25 cellular contexts compared by ENCODE assay signal in genomic region chr1:206918076-206918475, GRCh38. TPM values are rescaled to one million over a fixed set of nuclear protein-coding genes. Genes with fewer than 3 reads are reported as not detected.
DNase-seq lines count a peak whose midpoint lies in the region; ATAC-seq and TF ChIP-seq lines count a peak whose summit lies in the region.
"Had no signal": no experiment of that assay in that cellular context is flagged by ENCODE, and none has a peak within 500 bp of the region (broad histone marks: within the 10 kb centered on the region; RNA-seq: fewer than 3 reads in every experiment).

No MANE protein-coding gene starts in this region.

- no peak for TF ChIP-seq CTCF in CD8-positive, alpha-beta T cell (IDR thresholded peaks at IDR 0.05)
- TF ChIP-seq CTCF in natural killer cell (IDR thresholded peaks at IDR 0.05) = no peak

- no peaks in the 10 kb centered on the region for H3K9me3 Mint-ChIP-seq in activated CD4-positive, alpha-beta T cell treated with anti-CD3 and anti-CD28 coated beads, Interleukin-2, amount 10 ng/mL, durations not matched to agents 7 days and 5 days
- H3K9me3 Mint-ChIP-seq in CD8-positive, alpha-beta T cell = no peaks in the 10 kb centered on the region
- H3K9me3 Mint-ChIP-seq in activated CD4-positive, alpha-beta memory T cell treated with anti-CD3 and anti-CD28 coated beads, Interleukin-2, amount 10 ng/mL, durations not matched to agents 7 days and 5 days = no peaks in the 10 kb centered on the region
- H3K9me3 Mint-ChIP-seq in natural killer cell = no peaks in the 10 kb centered on the region
- H3K9me3 Mint-ChIP-seq: central memory CD8-positive, alpha-beta T cell had no signal

- H3K27ac ChIP-seq in CD8-positive, alpha-beta T cell (ENCODE audit: low read depth, low read length) = peak overlapping the region; percentile 46
- H3K27ac ChIP-seq: A549, dorsolateral prefrontal cortex, epithelial cell of prostate, right atrium auricular region, suprapubic skin had no signal

- peaks cover 64% of the 10 kb centered on the region for H3K36me3 Mint-ChIP-seq in activated CD4-positive, alpha-beta T cell treated with anti-CD3 and anti-CD28 coated beads, Interleukin-2, amount 10 ng/mL, durations not matched to agents 7 days and 5 days (ENCODE audit: low read depth)
- peaks cover 83% of the 10 kb centered on the region for H3K36me3 Mint-ChIP-seq in CD8-positive, alpha-beta T cell
- H3K36me3 Mint-ChIP-seq in activated CD4-positive, alpha-beta memory T cell treated with anti-CD3 and anti-CD28 coated beads, Interleukin-2, amount 10 ng/mL, durations not matched to agents 7 days and 5 days (ENCODE audit: low read depth) = peaks cover 64% of the 10 kb centered on the region
- peaks cover 8% of the 10 kb centered on the region for H3K36me3 Mint-ChIP-seq in natural killer cell

- H3K27me3 ChIP-seq in CD8-positive, alpha-beta T cell (ENCODE audit: insufficient read depth, low read length) = no peaks in the 10 kb centered on the region
- H3K27me3 ChIP-seq: right atrium auricular region had no signal

- H3K9me3 ChIP-seq in CD8-positive, alpha-beta T cell (ENCODE audit: low read length) = no peaks in the 10 kb centered on the region
- H3K9me3 ChIP-seq: A549, mucosa of descending colon, right atrium auricular region, suprapubic skin had no signal

- ATAC-seq in CD8-positive, alpha-beta T cell = no peak
- ATAC-seq in natural killer cell (no peak), GM21723 (IDR thresholded peaks at IDR 0.05; ENCODE audit: unreplicated experiment) (no peak)
- ATAC-seq: A549, mucosa of descending colon, PC-3 had no signal

- H3K4me1 ChIP-seq in CD8-positive, alpha-beta T cell (ENCODE audit: insufficient read depth, low read length) = peaks cover 57% of the 10 kb centered on the region
- H3K4me1 ChIP-seq: A549 had no signal

- H3K27me3 Mint-ChIP-seq in activated CD4-positive, alpha-beta T cell treated with anti-CD3 and anti-CD28 coated beads, Interleukin-2, amount 10 ng/mL, durations not matched to agents 7 days and 5 days = no peaks in the 10 kb centered on the region
- H3K27me3 Mint-ChIP-seq in CD8-positive, alpha-beta T cell (ENCODE audit: low read depth) = no peaks in the 10 kb centered on the region
- H3K27me3 Mint-ChIP-seq in activated CD4-positive, alpha-beta memory T cell treated with anti-CD3 and anti-CD28 coated beads, Interleukin-2, amount 10 ng/mL, durations not matched to agents 7 days and 5 days = no peaks in the 10 kb centered on the region
- H3K27me3 Mint-ChIP-seq in natural killer cell (ENCODE audit: low read depth in 2 of 2) = no peaks in the 10 kb centered on the region
- H3K27me3 Mint-ChIP-seq: central memory CD8-positive, alpha-beta T cell had no signal

- peak overlapping the region; percentile 99 for H3K4me3 ChIP-seq in CD8-positive, alpha-beta T cell (ENCODE audit: low read depth, low read length)
- H3K4me3 ChIP-seq: A549, dorsolateral prefrontal cortex, mucosa of descending colon, right atrium auricular region, suprapubic skin had no signal

- POLR2A ChIA-PET in activated CD4-positive, alpha-beta T cell treated with anti-CD3 and anti-CD28 coated beads, Interleukin-2, amount 10 ng/mL, durations not matched to agents 7 days and 5 days (lab: Charles Lee) = no interaction called here
- POLR2A ChIA-PET in CD8-positive, alpha-beta T cell (lab: Charles Lee) = interaction anchor here (0.9 to 13.0 kb wide), 6 partner anchors 11 to 183 kb away, joined by 3 to 312 read pairs (median 4); partner anchors contain the start of gene IL24
- POLR2A ChIA-PET in activated CD4-positive, alpha-beta memory T cell treated with anti-CD3 and anti-CD28 coated beads, Interleukin-2, amount 10 ng/mL, durations not matched to agents 7 days and 5 days (lab: Charles Lee) = interaction anchor here (0.6 to 2.1 kb wide), 5 partner anchors 9 to 204 kb away, joined by 3 to 13 read pairs (median 3); no protein-coding TSS in a partner anchor

- intact Hi-C loops in CD8-positive, alpha-beta T cell (cut with DNase I, micrococcal nuclease) = no loop called here
- intact Hi-C loops in natural killer cell (cut with micrococcal nuclease) = loop anchor here (10.0 kb wide), 1 partner anchor 283 kb away; the partner anchor contains the start of gene DYRK3

- H3K36me3 ChIP-seq in CD8-positive, alpha-beta T cell (ENCODE audit: insufficient read depth, low read length) = peaks cover 28% of the 10 kb centered on the region
- H3K36me3 ChIP-seq: right atrium auricular region, suprapubic skin had no signal

- CTCF ChIA-PET in activated CD4-positive, alpha-beta T cell treated with anti-CD3 and anti-CD28 coated beads, Interleukin-2, amount 10 ng/mL, durations not matched to agents 7 days and 5 days (lab: Charles Lee) = interaction anchor here (0.6 to 1.7 kb wide), 12 partner anchors 9 to 364 kb away, joined by 3 to 7 read pairs (median 3); no protein-coding TSS in a partner anchor
- CTCF ChIA-PET in CD8-positive, alpha-beta T cell (lab: Charles Lee) = interaction anchor here (0.8 to 13.1 kb wide), 9 partner anchors 10 to 192 kb away, joined by 3 to 395 read pairs (median 12); partner anchors contain the start of gene IL20
- CTCF ChIA-PET in activated CD4-positive, alpha-beta memory T cell treated with anti-CD3 and anti-CD28 coated beads, Interleukin-2, amount 10 ng/mL, durations not matched to agents 7 days and 5 days (lab: Charles Lee) = interaction anchor here (0.6 to 4.5 kb wide), 11 partner anchors 10 to 196 kb away, joined by 3 to 23 read pairs (median 5); no protein-coding TSS in a partner anchor

- peak overlapping the region; percentile 81 for H3K27ac Mint-ChIP-seq in activated CD4-positive, alpha-beta T cell treated with anti-CD3 and anti-CD28 coated beads, Interleukin-2, amount 10 ng/mL, durations not matched to agents 7 days and 5 days
- peak overlapping the region; percentile 97 for H3K27ac Mint-ChIP-seq in CD8-positive, alpha-beta T cell
- no peak overlapping the region for H3K27ac Mint-ChIP-seq in activated CD4-positive, alpha-beta memory T cell treated with anti-CD3 and anti-CD28 coated beads, Interleukin-2, amount 10 ng/mL, durations not matched to agents 7 days and 5 days
- peak overlapping the region in 1 of 2 donors; percentile 77 for H3K27ac Mint-ChIP-seq in natural killer cell

- DNase-seq in activated CD4-positive, alpha-beta T cell treated with anti-CD3 and anti-CD28 coated beads, Interleukin-2, amount 10 ng/mL, durations not matched to agents 7 days and 5 days = no peak
- DNase-seq in activated CD4-positive, alpha-beta T cell treated with anti-CD3 and anti-CD28 coated beads, Interleukin-2, amount 50 U/mL, for 1 hour = no peak
- DNase-seq in CD8-positive, alpha-beta T cell = no peak
- no peak for DNase-seq in activated CD4-positive, alpha-beta memory T cell treated with anti-CD3 and anti-CD28 coated beads, Interleukin-2, amount 10 ng/mL, durations not matched to agents 7 days and 5 days
- DNase-seq in natural killer cell (no peak), putamen (ENCODE audit: low spot score) (no peak), NOMO-1 (lab: John Stamatoyannopoulos, UW; ENCODE audit: unreplicated experiment in 2 of 2) (no peak)
- DNase-seq: activated CD4-positive, alpha-beta T cell treated with anti-CD3 and anti-CD28 coated beads, Interleukin-2, amount 50 U/mL, for 4 hours; activated effector memory CD4-positive, alpha-beta T cell treated with Interleukin-2 at 50 U/mL for 16 hours; dorsolateral prefrontal cortex; foreskin fibroblast; GOT3; mucosa of descending colon; NCI-H82; PC-3; SHP77 had no signal

- peak overlapping the region; percentile 60 for H3K4me3 Mint-ChIP-seq in activated CD4-positive, alpha-beta T cell treated with anti-CD3 and anti-CD28 coated beads, Interleukin-2, amount 10 ng/mL, durations not matched to agents 7 days and 5 days
- H3K4me3 Mint-ChIP-seq in CD8-positive, alpha-beta T cell = no peak overlapping the region
- peak overlapping the region; percentile 40 for H3K4me3 Mint-ChIP-seq in activated CD4-positive, alpha-beta memory T cell treated with anti-CD3 and anti-CD28 coated beads, Interleukin-2, amount 10 ng/mL, durations not matched to agents 7 days and 5 days
- H3K4me3 Mint-ChIP-seq in natural killer cell = peak overlapping the region; percentile 88
- H3K4me3 Mint-ChIP-seq: central memory CD8-positive, alpha-beta T cell had no signal

- H3K4me1 Mint-ChIP-seq in activated CD4-positive, alpha-beta T cell treated with anti-CD3 and anti-CD28 coated beads, Interleukin-2, amount 10 ng/mL, durations not matched to agents 7 days and 5 days = peaks cover 73% of the 10 kb centered on the region
- H3K4me1 Mint-ChIP-seq in CD8-positive, alpha-beta T cell (ENCODE audit: low read depth) = peaks cover 76% of the 10 kb centered on the region
- H3K4me1 Mint-ChIP-seq in activated CD4-positive, alpha-beta memory T cell treated with anti-CD3 and anti-CD28 coated beads, Interleukin-2, amount 10 ng/mL, durations not matched to agents 7 days and 5 days = peaks cover 60% of the 10 kb centered on the region
- peaks cover 61 to 70% of the 10 kb centered on the region in 2 donors for H3K4me1 Mint-ChIP-seq in natural killer cell

RNA-seq across cellular contexts. Expression of gene FCMR, which starts 3.7 kb away (rescaled TPM):
- 100 to 1,000 TPM; 151 to 157 TPM for total RNA-seq in activated CD4-positive, alpha-beta T cell treated with anti-CD3 and anti-CD28 coated beads, Interleukin-2, amount 10 ng/mL, durations not matched to agents 7 days and 5 days
- total RNA-seq in CD8-positive, alpha-beta T cell = 100 to 1,000 TPM; 119 to 133 TPM
- total RNA-seq in activated CD4-positive, alpha-beta memory T cell treated with anti-CD3 and anti-CD28 coated beads, Interleukin-2, amount 10 ng/mL, durations not matched to agents 7 days and 5 days = 100 to 1,000 TPM; 117 to 121 TPM
- total RNA-seq in natural killer cell = 100 to 1,000 TPM; 157 to 178 (median 177) TPM
- total RNA-seq: G401 had no signal

RNA-seq across cellular contexts. Expression of gene IL24, which starts 20.8 kb away (rescaled TPM):
- total RNA-seq in activated CD4-positive, alpha-beta T cell treated with anti-CD3 and anti-CD28 coated beads, Interleukin-2, amount 10 ng/mL, durations not matched to agents 7 days and 5 days = not detected
- total RNA-seq in CD8-positive, alpha-beta T cell = not detected
- not detected for total RNA-seq in activated CD4-positive, alpha-beta memory T cell treated with anti-CD3 and anti-CD28 coated beads, Interleukin-2, amount 10 ng/mL, durations not matched to agents 7 days and 5 days
- total RNA-seq in natural killer cell = not detected
- total RNA-seq: aorta, dorsolateral prefrontal cortex, G401, liver, mucosa of descending colon, suprapubic skin had no signal

RNA-seq across cellular contexts. Expression of gene PIGR, which starts 28.2 kb away (rescaled TPM):
- total RNA-seq in activated CD4-positive, alpha-beta T cell treated with anti-CD3 and anti-CD28 coated beads, Interleukin-2, amount 10 ng/mL, durations not matched to agents 7 days and 5 days = not detected
- not detected for total RNA-seq in CD8-positive, alpha-beta T cell
- total RNA-seq in activated CD4-positive, alpha-beta memory T cell treated with anti-CD3 and anti-CD28 coated beads, Interleukin-2, amount 10 ng/mL, durations not matched to agents 7 days and 5 days = not detected
- under 1 TPM in 1 of 3 donors, not detected in 2; 0.38 TPM for total RNA-seq in natural killer cell
- total RNA-seq: G401, PC-3, right atrium auricular region had no signal

RNA-seq across cellular contexts. Expression of gene FCAMR, which starts 52.2 kb away (rescaled TPM):
- total RNA-seq in activated CD4-positive, alpha-beta T cell treated with anti-CD3 and anti-CD28 coated beads, Interleukin-2, amount 10 ng/mL, durations not matched to agents 7 days and 5 days = not detected
- total RNA-seq in CD8-positive, alpha-beta T cell = not detected
- not detected for total RNA-seq in activated CD4-positive, alpha-beta memory T cell treated with anti-CD3 and anti-CD28 coated beads, Interleukin-2, amount 10 ng/mL, durations not matched to agents 7 days and 5 days
- total RNA-seq in natural killer cell = not detected
- total RNA-seq: aorta, G401, PC-3, right atrium auricular region, suprapubic skin had no signal

RNA-seq across cellular contexts. Expression of gene IL20, which starts 52.7 kb away (rescaled TPM):
- not detected for total RNA-seq in activated CD4-positive, alpha-beta T cell treated with anti-CD3 and anti-CD28 coated beads, Interleukin-2, amount 10 ng/mL, durations not matched to agents 7 days and 5 days
- not detected for total RNA-seq in CD8-positive, alpha-beta T cell
- not detected for total RNA-seq in activated CD4-positive, alpha-beta memory T cell treated with anti-CD3 and anti-CD28 coated beads, Interleukin-2, amount 10 ng/mL, durations not matched to agents 7 days and 5 days
- total RNA-seq in natural killer cell = not detected
- total RNA-seq: aorta, dorsolateral prefrontal cortex, G401, mucosa of descending colon, PC-3 had no signal
